25 cellular contexts compared by ENCODE assay signal in the genomic region with DNA sequence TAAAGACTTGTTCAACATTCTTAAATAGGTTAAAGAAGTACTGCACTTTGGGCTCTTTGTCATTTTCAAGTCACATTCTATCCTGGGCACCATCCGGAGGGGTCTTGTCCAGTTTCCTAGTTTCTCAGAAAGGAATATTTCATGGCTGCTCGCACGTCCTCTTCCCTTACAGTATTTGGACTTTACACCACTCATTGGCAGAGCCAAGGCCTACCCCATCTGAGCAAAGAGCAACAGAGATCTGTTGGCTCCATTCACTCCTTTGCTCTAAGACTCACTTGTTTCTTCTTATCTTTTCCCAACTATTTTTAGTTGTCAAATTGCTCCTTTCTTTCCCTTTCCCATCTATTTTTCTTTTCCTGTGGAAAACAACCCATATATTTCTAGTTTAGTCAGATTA.
DNase-seq lines count a peak whose midpoint lies in the region; ATAC-seq, FAIRE-seq and TF ChIP-seq lines count a peak whose summit lies in the region.
"Had no signal": no experiment of that assay in that cellular context is flagged by ENCODE, and none has a peak within 500 bp of the region (broad histone marks: within the 10 kb centered on the region; RNA-seq: fewer than 3 reads in every experiment).

No MANE protein-coding gene starts in this region.

- H3K4me1 Mint-ChIP-seq in GM23338 (peaks cover 15% of the 10 kb centered on the region), nephron progenitor cell (no peaks in the 10 kb centered on the region)

- WGBS in IMR-90 (ENCODE audit: extremely low coverage in 2 of 2, insufficient read length in 1 of 2), 2 experiments = 100% methylated on average over 2 of the region's 3 CpGs; no CpG with 5 or more reads in 1 of the 2 experiments
- WGBS in liver = 51% methylated on average over 3 of the region's 3 CpGs
- 39 to 74% (median 44%) methylated on average over 3 of the region's 3 CpGs for WGBS in small intestine, 3 donors

- 0 out of 2 replicates have a peak overlapping the region, but pooled peaks have one; percentile 67 for H2AK5ac ChIP-seq in IMR-90 (ENCODE audit: low read depth, low read length)

- H3K9me3 ChIP-seq in IMR-90 (ENCODE audit: control insufficient read depth, insufficient read depth, low read length) (no peaks in the 10 kb centered on the region), ascending aorta (no peaks in the 10 kb centered on the region), liver (ENCODE audit: control insufficient read depth in 4 of 4, low read length in 3 of 4) (no peaks in the 10 kb centered on the region), small intestine (ENCODE audit: control insufficient read depth, low read depth) (no peaks in the 10 kb centered on the region)
- H3K9me3 ChIP-seq: BE2C had no signal

- TF ChIP-seq RAD21 in IMR-90 (IDR thresholded peaks at IDR 0.05; ENCODE audit: low read length) (no peak), liver (IDR thresholded peaks at IDR 0.05) (no peak)

- H3K4ac ChIP-seq in IMR-90 (ENCODE audit: low read depth, low read length) = 0 out of 2 replicates have a peak overlapping the region, but pooled peaks have one; percentile 48

- H3K27me3 ChIP-seq in IMR-90 (ENCODE audit: control insufficient read depth, insufficient read depth, low read length) = no peaks in the 10 kb centered on the region
- no peaks in the 10 kb centered on the region for H3K27me3 ChIP-seq in ascending aorta
- H3K27me3 ChIP-seq in liver (ENCODE audit: control insufficient read depth in 4 of 4, insufficient read depth in 4 of 4, low read length in 3 of 4) = no peaks in the 10 kb centered on the region
- no peaks in the 10 kb centered on the region for H3K27me3 ChIP-seq in small intestine (ENCODE audit: control insufficient read depth in 2 of 2, insufficient read depth in 2 of 2, low read length in 2 of 2)
- H3K27me3 ChIP-seq in GM23338 (ENCODE audit: insufficient read depth) = no peaks in the 10 kb centered on the region
- H3K27me3 ChIP-seq: BE2C had no signal

- in situ Hi-C loops in IMR-90 (cut with MboI; ENCODE audit: low sequenced_read_pairs) = no loop called here

- TF ChIP-seq POLR2A in IMR-90 (IDR thresholded peaks at IDR 0.05; ENCODE audit: low read depth, low read length) = no peak

- H3K4me2 ChIP-seq in IMR-90 (ENCODE audit: low read depth, low read length) (no peak overlapping the region), GM23338 (no peak overlapping the region)

- no peaks in the 10 kb centered on the region for H3K9me2 ChIP-seq in GM23338 (ENCODE audit: insufficient read depth)

- no peak overlapping the region for H3K27ac ChIP-seq in IMR-90 (ENCODE audit: insufficient read depth, low read length)
- peak overlapping the region; percentile 38 to 63 for H3K27ac ChIP-seq in ascending aorta
- H3K27ac ChIP-seq in liver (ENCODE audit: low read depth in 1 of 2, low read length in 2 of 2) = no peak overlapping the region
- H3K27ac ChIP-seq in small intestine (ENCODE audit: low read depth in 1 of 2, low read length in 1 of 2) = no peak overlapping the region
- no peak overlapping the region for H3K27ac ChIP-seq in GM23338 (ENCODE audit: low read depth)
- H3K27ac ChIP-seq: GM23248, HL-60 had no signal

- peaks cover 2% of the 10 kb centered on the region for H3K27me3 Mint-ChIP-seq in GM23338 (ENCODE audit: insufficient read depth, low read depth, poor library complexity)
- peaks cover 2% of the 10 kb centered on the region for H3K27me3 Mint-ChIP-seq in nephron progenitor cell (ENCODE audit: low read depth, poor library complexity)
- H3K27me3 Mint-ChIP-seq: CD4-positive, CD25-positive, alpha-beta regulatory T cell; IgD-negative memory B cell had no signal

- no peaks in the 10 kb centered on the region for H3K9me3 Mint-ChIP-seq in GM23338
- no peaks in the 10 kb centered on the region for H3K9me3 Mint-ChIP-seq in nephron progenitor cell
- H3K9me3 Mint-ChIP-seq: CD4-positive, CD25-positive, alpha-beta regulatory T cell; CD8-positive, alpha-beta memory T cell had no signal

- no peaks in the 10 kb centered on the region for H3F3A ChIP-seq in GM23338 (replicated peaks; ENCODE audit: low read depth)

- H2BK120ac ChIP-seq in IMR-90 (ENCODE audit: low read depth, low read length) = peak overlapping the region; percentile 28; the same call in 1 of the 2 replicates

- no peaks in the 10 kb centered on the region; the same call in 2 of the 3 replicates for H3K36me3 Mint-ChIP-seq in GM23338 (ENCODE audit: low read depth)
- H3K36me3 Mint-ChIP-seq in nephron progenitor cell (ENCODE audit: low read depth) = no peaks in the 10 kb centered on the region

- intact Hi-C loops in IMR-90 (cut with micrococcal nuclease) (no loop called here), ascending aorta (cut with DNase I) (no loop called here)

- H2AK9ac ChIP-seq in IMR-90 (replicated peaks; ENCODE audit: low read depth, low read length, poor library complexity) = no peak overlapping the region

- no peak overlapping the region for H3K56ac ChIP-seq in IMR-90 (ENCODE audit: extremely low read depth, insufficient read depth, low read length)

- peak overlapping the region; percentile 53; the same call in 1 of the 2 replicates for H2BK20ac ChIP-seq in IMR-90 (ENCODE audit: low read depth, low read length)

- no peaks in the 10 kb centered on the region; the same call in 1 of the 2 replicates for H3K4me1 ChIP-seq in IMR-90 (ENCODE audit: control insufficient read depth, insufficient read depth, low read length)
- H3K4me1 ChIP-seq in ascending aorta = peaks cover 0 to 3% of the 10 kb centered on the region in 2 donors
- peaks cover 0 to 6% (median 4%) of the 10 kb centered on the region in 4 donors for H3K4me1 ChIP-seq in liver (ENCODE audit: control insufficient read depth in 4 of 4, insufficient read depth in 4 of 4, low read length in 3 of 4)
- no peaks in the 10 kb centered on the region for H3K4me1 ChIP-seq in small intestine (ENCODE audit: control insufficient read depth in 2 of 2, insufficient read depth in 1 of 2, low read depth in 1 of 2, low read length in 1 of 2)
- peaks cover 21% of the 10 kb centered on the region for H3K4me1 ChIP-seq in GM23338 (ENCODE audit: insufficient read depth)
- H3K4me1 ChIP-seq: BE2C had no signal

- H2BK15ac ChIP-seq in IMR-90 (ENCODE audit: low read depth, low read length) = peak overlapping the region; percentile 78; the same call in 2 of the 3 replicates

- H3K27ac Mint-ChIP-seq in GM23338 = no peak overlapping the region
- no peak overlapping the region for H3K27ac Mint-ChIP-seq in nephron progenitor cell
- H3K27ac Mint-ChIP-seq: CD4-positive, CD25-positive, alpha-beta regulatory T cell; CD8-positive, alpha-beta memory T cell; IgD-negative memory B cell had no signal

- FAIRE-seq in small intestine (lab: Jason Lieb, UNC) = no peak
- FAIRE-seq: A204.1, GM12878, GM19239, H54 had no signal

- no peak overlapping the region for H3K4me3 ChIP-seq in IMR-90 (ENCODE audit: insufficient read depth, low read depth, low read length)
- no peak overlapping the region for H3K4me3 ChIP-seq in ascending aorta
- H3K4me3 ChIP-seq in liver (ENCODE audit: low read depth in 1 of 3, low read length in 3 of 3) = no peak overlapping the region
- H3K4me3 ChIP-seq in small intestine (ENCODE audit: low read depth in 1 of 2, low read length in 2 of 2) = no peak overlapping the region
- H3K4me3 ChIP-seq in GM23338 = no peak overlapping the region
- H3K4me3 ChIP-seq: GM12878, GM23248 had no signal

- H3K36me3 ChIP-seq in IMR-90 (ENCODE audit: control insufficient read depth, insufficient read depth, low read length) = no peaks in the 10 kb centered on the region
- H3K36me3 ChIP-seq in ascending aorta = no peaks in the 10 kb centered on the region
- H3K36me3 ChIP-seq in liver (ENCODE audit: control insufficient read depth in 4 of 4, insufficient read depth in 3 of 4, low read depth in 1 of 4, low read length in 3 of 4) = no peaks in the 10 kb centered on the region
- no peaks in the 10 kb centered on the region for H3K36me3 ChIP-seq in small intestine (ENCODE audit: control insufficient read depth in 2 of 2, insufficient read depth in 2 of 2, low read length in 2 of 2)
- H3K36me3 ChIP-seq in GM23338 (ENCODE audit: insufficient read depth) = no peaks in the 10 kb centered on the region

- CTCF ChIA-PET in IMR-90 (lab: Yijun Ruan, JAX) = interaction anchor here (0.6 to 1.1 kb wide), 2 partner anchors 29 to 179 kb away, joined by 3 read pairs; no protein-coding TSS in a partner anchor

- ATAC-seq in IMR-90 (ENCODE audit: low read depth) (no peak), GM23338 (no peak)

- no peak for DNase-seq in IMR-90
- DNase-seq in ascending aorta (ENCODE audit: low spot score in 2 of 2) = no peak
- DNase-seq in small intestine = peak; percentile 64
- DNase-seq in GM23338 (ENCODE audit: low spot score) = no peak
- no peak for DNase-seq in activated effector memory CD4-positive, alpha-beta T cell treated with anti-CD3 and anti-CD28 coated beads, Interleukin-2, amount 50 U/mL, for 16 hours
- no peak for DNase-seq in nephron progenitor cell
- DNase-seq: ACHN; BE2C; C1 segment of cervical spinal cord; CD4-positive, CD25-positive, alpha-beta regulatory T cell; CD8-positive, alpha-beta memory T cell; COR-L47; DMS 273 treated with DMSO at 0.1 percent for 48 hours; DMS53; DND-41; EL; GM23248; HCEC 1CT had no signal

- no peak overlapping the region for H3K23ac ChIP-seq in IMR-90 (ENCODE audit: low read depth, low read length)

- H4K8ac ChIP-seq in IMR-90 (ENCODE audit: low read depth in 2 of 2, low read length in 2 of 2) = no peak overlapping the region

- H3K9me1 ChIP-seq in IMR-90 (ENCODE audit: insufficient read depth, low read length) = peaks cover 2% of the 10 kb centered on the region

- H3K14ac ChIP-seq in IMR-90 (replicated peaks; ENCODE audit: low read depth, low read length) = 0 out of 2 replicates have a peak overlapping the region, but pooled peaks have one; percentile 25

- no peak overlapping the region for H3K9ac ChIP-seq in IMR-90 (ENCODE audit: low read depth, low read length)
- no peak overlapping the region for H3K9ac ChIP-seq in liver (ENCODE audit: low read depth in 1 of 2, low read length in 2 of 2)
- H3K9ac ChIP-seq: GM23248 had no signal

- POLR2A ChIA-PET in IMR-90 (lab: Charles Lee; ENCODE audit: unreplicated experiment) = no interaction called here

- H2BK5ac ChIP-seq in IMR-90 (ENCODE audit: low read depth, low read length, poor library complexity, severe bottlenecking) = no peak overlapping the region

- TF ChIP-seq CTCF in IMR-90 (conservative IDR thresholded peaks at IDR 0.05; ENCODE audit: low read depth, low read length) (no peak), ascending aorta (IDR thresholded peaks at IDR 0.05) (no peak), liver (IDR thresholded peaks at IDR 0.05; ENCODE audit: low read depth, low read length, missing input control) (no peak), GM23338 (conservative IDR thresholded peaks at IDR 0.05; ENCODE audit: low read depth in 2 of 2) (no peak), nephron progenitor cell (IDR thresholded peaks at IDR 0.05) (no peak)

- H3K79me1 ChIP-seq in IMR-90 (ENCODE audit: low read depth in 1 of 2, low read length in 2 of 2) = peaks cover 4 to 13% of the 10 kb centered on the region in 2 experiments; a peak in 3 of 4 replicates

- BruUV-seq in IMR-90 (replicated peaks; lab: Mats Ljungman, UMichigan) = no TSS peak

- H4K20me1 ChIP-seq in IMR-90 (ENCODE audit: insufficient read depth, low read length) = no peaks in the 10 kb centered on the region
- H4K20me1 ChIP-seq in GM23338 (replicated peaks; ENCODE audit: insufficient read depth) = no peaks in the 10 kb centered on the region

- H3K18ac ChIP-seq in IMR-90 (ENCODE audit: low read depth, low read length) = peak overlapping the region; percentile 28; the same call in 1 of the 2 replicates

- dilution Hi-C loops in IMR-90 (cut with HindIII; ENCODE audit: low sequenced_read_pairs, unreplicated experiment) = no loop called here

- H3K4me3 Mint-ChIP-seq in GM23338 (no peak overlapping the region), nephron progenitor cell (no peak overlapping the region)
- H3K4me3 Mint-ChIP-seq: CD4-positive, CD25-positive, alpha-beta regulatory T cell; CD8-positive, alpha-beta memory T cell; IgD-negative memory B cell had no signal

- no peaks in the 10 kb centered on the region for H3K79me2 ChIP-seq in GM23338 (replicated peaks; ENCODE audit: insufficient read depth)

- peak overlapping the region; percentile 80; the same call in 1 of the 2 replicates for H4K5ac ChIP-seq in IMR-90 (ENCODE audit: low read depth, low read length)

- no peak overlapping the region for H2AFZ ChIP-seq in IMR-90 (replicated peaks; ENCODE audit: low read length, poor library complexity)
- H2AFZ ChIP-seq in GM23338 = no peak overlapping the region
- H2AFZ ChIP-seq: GM23248 had no signal

- no peak overlapping the region for H4K91ac ChIP-seq in IMR-90 (ENCODE audit: insufficient read depth, low read depth, low read length)

Comparison
In these comparisons a context has a peak if more than half of its experiments do, and no peak if none do; other contexts are left out.
1. H3K27ac ChIP-seq: peak in ascending aorta (2 of 2); none in IMR-90 (single experiment), liver (0 of 2), small intestine (0 of 2) and GM23338 (single experiment).